5 cellular contexts compared by ENCODE assay signal in the genomic region with DNA sequence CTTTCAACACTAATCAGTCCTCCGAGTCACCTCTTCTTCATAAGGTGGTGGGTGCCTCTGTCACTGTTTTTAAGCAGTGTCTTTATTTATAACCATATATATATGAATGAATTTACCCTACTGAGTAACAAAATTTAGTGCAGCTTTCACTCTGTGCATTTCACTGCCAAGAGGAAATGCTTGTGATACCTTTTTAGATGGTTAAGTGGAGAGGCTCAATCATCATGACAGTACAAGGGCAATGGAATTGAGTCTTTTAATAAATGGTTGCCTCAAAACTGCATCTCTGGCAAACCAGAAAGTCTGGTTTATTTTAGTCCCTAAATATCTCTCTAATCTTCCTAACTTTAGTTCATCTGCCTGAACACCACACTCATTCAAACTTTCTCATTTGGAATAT.
"Had no signal": no experiment of that assay in that cellular context is flagged by ENCODE, and none has a peak within 500 bp of the region (broad histone marks: within the 10 kb centered on the region; RNA-seq: fewer than 3 reads in every experiment).

No MANE protein-coding gene starts in this region.

- DNase-seq: GM23248, H9, HCEC 1CT, IMR-90 had no signal

- ATAC-seq: K562 had no signal

- H2AFZ ChIP-seq: GM23248 had no signal

- H3K4me3 Mint-ChIP-seq: H9 had no signal

- H3K4me3 ChIP-seq: GM23248, K562 had no signal

- H3K9ac ChIP-seq: GM23248 had no signal

- H3K27ac Mint-ChIP-seq: H9 had no signal

- H3K27ac ChIP-seq: GM23248 had no signal
